ENCODE assay signal across 19 cellular contexts in genomic region chr20:62995898-62996595, GRCh38. TPM values are rescaled to one million over a fixed set of nuclear protein-coding genes. Genes with fewer than 3 reads are reported as not detected.
DNase-seq lines count a peak whose midpoint lies in the region; ATAC-seq and TF ChIP-seq lines count a peak whose summit lies in the region.
"Had no signal": no experiment of that assay in that cellular context is flagged by ENCODE, and none has a peak within 500 bp of the region (broad histone marks: within the 10 kb centered on the region; RNA-seq: fewer than 3 reads in every experiment).

No MANE protein-coding gene starts in this region.

- peaks cover 4 to 15% of the 10 kb centered on the region in 2 donors for H3K4me1 Mint-ChIP-seq in stimulated activated naive B cell treated with anti-CD40 and anti-IgM and Interleukin-4, amounts not matched to agents 10 μg/mL and 1 μg/mL and 100 μg/mL, for 72 hours

- H3K36me3 Mint-ChIP-seq in stimulated activated naive B cell treated with anti-CD40 and anti-IgM and Interleukin-4, amounts not matched to agents 10 μg/mL and 1 μg/mL and 100 μg/mL, for 72 hours: no peaks in the 10 kb centered on the region

- no peaks in the 10 kb centered on the region for H3K9me3 Mint-ChIP-seq in stimulated activated naive B cell treated with anti-CD40 and anti-IgM and Interleukin-4, amounts not matched to agents 10 μg/mL and 1 μg/mL and 100 μg/mL, for 72 hours
- H3K9me3 Mint-ChIP-seq: T-helper 1 cell treated with Interleukin-12 subunit alpha and Interleukin-12 subunit beta and Interleukin-4 antibody, amounts not matched to agents 30 μg/mL and 1 μg/mL, for 36 hours had no signal

- H3K9me3 ChIP-seq in WERI-Rb-1 (ENCODE audit: severe bottlenecking): peaks cover 3% of the 10 kb centered on the region

- H3K36me3 ChIP-seq in WERI-Rb-1: peaks cover 11% of the 10 kb centered on the region

- peaks cover 74 to 86% of the 10 kb centered on the region in 2 donors for H3K27me3 Mint-ChIP-seq in stimulated activated naive B cell treated with anti-CD40 and anti-IgM and Interleukin-4, amounts not matched to agents 10 μg/mL and 1 μg/mL and 100 μg/mL, for 72 hours

- H3K4me3 ChIP-seq in WERI-Rb-1 (ENCODE audit: low read depth, low read length): no peak overlapping the region
- H3K4me3 ChIP-seq: PC-9 had no signal

- H3K27ac Mint-ChIP-seq in stimulated activated naive B cell treated with anti-CD40 and anti-IgM and Interleukin-4, amounts not matched to agents 10 μg/mL and 1 μg/mL and 100 μg/mL, for 72 hours: peak overlapping the region; percentile 44
- H3K27ac Mint-ChIP-seq: T-helper 1 cell treated with Interleukin-12 subunit alpha and Interleukin-12 subunit beta and Interleukin-4 antibody, amounts not matched to agents 30 μg/mL and 1 μg/mL, for 36 hours had no signal

- intact Hi-C loops in Right ventricle myocardium inferior (cut with DNase I) (no loop called here), cardiac septum (cut with DNase I) (no loop called here)

- peak; percentile 27; the same call in 1 of the 2 replicates for TF ChIP-seq CTCF in WERI-Rb-1 (IDR thresholded peaks at IDR 0.05; ENCODE audit: low read depth, low read length)

- H3K27me3 ChIP-seq in WERI-Rb-1 (ENCODE audit: insufficient read depth, low read depth, severe bottlenecking): no peaks in the 10 kb centered on the region

- peak overlapping the region; percentile 91 for H3K27ac ChIP-seq in WERI-Rb-1
- H3K27ac ChIP-seq: C4-2B, PC-9 had no signal

- DNase-seq in Right ventricle myocardium inferior (ENCODE audit: missing footprints) (peak; percentile 43), cardiac septum (ENCODE audit: low spot score) (no peak), NCI-H524 (lab: John Stamatoyannopoulos, UW) (peak; percentile 69 to 92), WERI-Rb-1 (peak; percentile 80), H4 (ENCODE audit: low spot score) (no peak)
- no peak for DNase-seq in stimulated activated naive B cell treated with anti-CD40 and anti-IgM and Interleukin-4, amounts not matched to agents 10 μg/mL and 1 μg/mL and 100 μg/mL, for 72 hours
- no peak for DNase-seq in stimulated activated CD8-positive, alpha-beta memory T cell treated with anti-CD3 and anti-CD28 coated beads, Interleukin-4, amount 100 ng/mL, for 48 hours
- DNase-seq: DMS153, H7, IMR-90, Kasumi-1, MM.1S, NCI-H1092 treated with DMSO at 0.1 percent for 48 hours, NCI-H1694 treated with DMSO at 0.1 percent for 48 hours, NCI-H510A treated with DMSO at 0.1 percent for 48 hours, PC-9 had no signal

- no peak overlapping the region for H3K4me3 Mint-ChIP-seq in stimulated activated naive B cell treated with anti-CD40 and anti-IgM and Interleukin-4, amounts not matched to agents 10 μg/mL and 1 μg/mL and 100 μg/mL, for 72 hours
- H3K4me3 Mint-ChIP-seq: T-helper 1 cell treated with Interleukin-12 subunit alpha and Interleukin-12 subunit beta and Interleukin-4 antibody, amounts not matched to agents 30 μg/mL and 1 μg/mL, for 36 hours had no signal

- no peak for ATAC-seq in Right ventricle myocardium inferior
- ATAC-seq in stimulated activated naive B cell treated with anti-CD40 and anti-IgM and Interleukin-4, amounts not matched to agents 10 μg/mL and 1 μg/mL and 100 μg/mL, for 72 hours (replicated peaks): no peak
- no peak for ATAC-seq in HG03196 (IDR thresholded peaks at IDR 0.05; ENCODE audit: unreplicated experiment)

RNA-seq across cellular contexts. Expression of gene BHLHE23, which starts 10.7 kb away (rescaled TPM):
- total RNA-seq in Right ventricle myocardium inferior (not detected), cardiac septum (not detected)
- not detected in 2 replicates for total RNA-seq in H4 (2014; rRNA removed; shearing (Covaris generic))
- total RNA-seq: IMR-90, PC-9 had no signal

RNA-seq across cellular contexts. Expression of gene SLC17A9, which starts 43.5 kb away (rescaled TPM):
- total RNA-seq in Right ventricle myocardium inferior: 0.41 TPM
- total RNA-seq in cardiac septum: 1.7 TPM
- not detected in 2 replicates for total RNA-seq in H4 (2014; rRNA removed; shearing (Covaris generic))

RNA-seq across cellular contexts. Expression of gene GID8, which starts 58.1 kb away (rescaled TPM):
- total RNA-seq in Right ventricle myocardium inferior (16.1 TPM), cardiac septum (16.4 TPM)
- 19.6 and 23.7 TPM in 2 replicates for total RNA-seq in H4 (2014; rRNA removed; shearing (Covaris generic))

Comparison
In these comparisons a context has a peak if more than half of its experiments do, and no peak if none do; other contexts are left out.
1. DNase-seq: peak in Right ventricle myocardium inferior (single experiment), NCI-H524 (2 of 2) and WERI-Rb-1 (single experiment); none in cardiac septum (single experiment), stimulated activated naive B cell treated with anti-CD40 and anti-IgM and Interleukin-4, amounts not matched to agents 10 μg/mL and 1 μg/mL and 100 μg/mL, for 72 hours (single experiment), H4 (single experiment) and stimulated activated CD8-positive, alpha-beta memory T cell treated with anti-CD3 and anti-CD28 coated beads, Interleukin-4, amount 100 ng/mL, for 48 hours (single experiment).